8 cellular contexts compared by ENCODE assay signal in the genomic region with DNA sequence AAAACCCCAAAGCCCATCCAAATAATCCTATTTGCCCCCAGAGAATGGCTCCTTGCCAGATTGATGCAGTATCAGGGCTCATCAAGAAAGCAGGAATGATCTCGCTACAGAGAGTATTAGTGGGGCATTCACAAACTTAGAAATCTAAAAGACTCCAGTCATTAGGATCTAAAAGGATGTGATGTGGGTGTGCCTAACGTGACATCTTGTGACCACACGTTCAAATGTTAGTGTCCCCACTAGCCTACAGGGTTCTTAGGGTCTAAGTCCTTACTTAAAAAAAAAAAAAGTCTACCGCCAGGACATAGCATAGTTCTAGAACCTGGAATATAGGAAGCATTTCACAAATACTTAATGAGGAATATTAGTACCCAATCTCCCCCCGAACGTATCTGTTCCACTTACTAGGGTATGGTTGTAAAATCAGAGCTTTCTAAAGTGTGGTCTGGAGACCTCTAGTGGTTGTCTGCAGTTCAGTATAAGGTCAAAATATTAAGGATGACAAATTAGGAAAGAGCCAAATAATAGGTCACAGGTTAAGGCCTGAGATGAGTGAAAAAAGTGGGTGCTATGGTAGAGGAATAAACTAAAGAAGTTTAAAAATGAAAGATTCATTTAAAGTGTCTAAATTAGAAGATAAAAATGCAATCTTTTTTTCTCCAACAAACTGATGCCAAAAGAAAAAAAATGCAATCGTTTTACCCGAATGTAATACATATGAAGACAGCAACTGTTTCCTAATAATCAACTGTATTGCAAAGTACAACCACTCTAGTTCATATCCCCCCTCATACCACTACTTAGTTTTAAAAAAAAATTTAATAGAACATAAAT. TPM values are rescaled to one million over a fixed set of nuclear protein-coding genes. Genes with fewer than 3 reads are reported as not detected.
DNase-seq lines count a peak whose midpoint lies in the region; ATAC-seq, FAIRE-seq and TF ChIP-seq lines count a peak whose summit lies in the region.

No MANE protein-coding gene starts in this region.

- 58% methylated on average over 8 of the region's 8 CpGs for WGBS in small intestine, 3 donors

- no peaks in the 10 kb centered on the region for H3K79me2 ChIP-seq in OCI-LY3 (ENCODE audit: low read length)

- H3K4me3 ChIP-seq in BJ (ENCODE audit: low read depth, low read length) (no peak overlapping the region), OCI-LY3 (ENCODE audit: low read length) (no peak overlapping the region), small intestine (ENCODE audit: low read depth in 1 of 2, low read length in 2 of 2) (no peak overlapping the region)

- peak; percentile 10 for FAIRE-seq in small intestine (lab: Jason Lieb, UNC)

- H3K9ac ChIP-seq in OCI-LY3 (ENCODE audit: low read length), result no peak overlapping the region

- H3K27me3 ChIP-seq in BJ (ENCODE audit: control insufficient read depth, insufficient read depth, low read length), result no peaks in the 10 kb centered on the region
- no peaks in the 10 kb centered on the region for H3K27me3 ChIP-seq in OCI-LY3 (ENCODE audit: low read depth, low read length)
- no peaks in the 10 kb centered on the region for H3K27me3 ChIP-seq in small intestine (ENCODE audit: control insufficient read depth in 2 of 2, insufficient read depth in 2 of 2, low read length in 2 of 2)

- no peaks in the 10 kb centered on the region for H4K20me1 ChIP-seq in OCI-LY3 (ENCODE audit: insufficient read depth, low read length)

- peak overlapping the region; percentile 27; the same call in 1 of the 2 replicates for H3K4me2 ChIP-seq in OCI-LY3 (ENCODE audit: low read length)

- TF ChIP-seq CTCF in BJ (IDR thresholded peaks at IDR 0.05; ENCODE audit: insufficient read depth, low read depth, low read length), result peak; percentile 75
- peak; percentile 89 for TF ChIP-seq CTCF in OCI-LY3 (IDR thresholded peaks at IDR 0.05; ENCODE audit: low read depth, low read length)

- H3K27ac ChIP-seq in OCI-LY3 (ENCODE audit: low read length) (no peak overlapping the region), small intestine (ENCODE audit: low read depth in 1 of 2, low read length in 1 of 2) (no peak overlapping the region)

- no peak overlapping the region for H2AFZ ChIP-seq in OCI-LY3 (ENCODE audit: low read depth, low read length)

- DNase-seq in BJ (ENCODE audit: low read depth), result no peak
- DNase-seq in H4 (ENCODE audit: low spot score), result peak; percentile 21
- peak; percentile 15 for DNase-seq in small intestine
- no peak for DNase-seq in KG1 (lab: John Stamatoyannopoulos, UW)
- DNase-seq in activated CD4-positive, alpha-beta T cell treated with anti-CD3 and anti-CD28 coated beads, Interleukin-2, amount 50 U/mL, for 1 hour, result no peak
- DNase-seq in activated naive CD4-positive, alpha-beta T cell treated with anti-CD3 and anti-CD28 coated beads, Interleukin-2, amount 50 U/mL, for 16 hours, result no peak

- H3K9me3 ChIP-seq in OCI-LY3 (ENCODE audit: insufficient read depth, low read length) (no peaks in the 10 kb centered on the region), small intestine (ENCODE audit: control insufficient read depth, low read depth) (no peaks in the 10 kb centered on the region)

- H3K36me3 ChIP-seq in BJ (ENCODE audit: control insufficient read depth, insufficient read depth, low read length) (no peaks in the 10 kb centered on the region), OCI-LY3 (replicated peaks; ENCODE audit: low read depth, low read length) (no peaks in the 10 kb centered on the region), small intestine (ENCODE audit: control insufficient read depth in 2 of 2, insufficient read depth in 2 of 2, low read length in 2 of 2) (no peaks in the 10 kb centered on the region)

- H3K4me1 ChIP-seq in OCI-LY3 (ENCODE audit: low read length) (no peaks in the 10 kb centered on the region), small intestine (ENCODE audit: control insufficient read depth in 2 of 2, insufficient read depth in 1 of 2, low read depth in 1 of 2, low read length in 1 of 2) (no peaks in the 10 kb centered on the region)

- peak; percentile 51 for ATAC-seq in esophagus mucosa

- POLR2A ChIA-PET in BJ (lab: Charles Lee), result no interaction called here

- CTCF ChIA-PET in BJ (lab: Yijun Ruan, JAX), result interaction anchor here (0.5 to 1.0 kb wide), 14 partner anchors 9 to 674 kb away, joined by 3 to 6 read pairs (median 3); no protein-coding TSS in a partner anchor

RNA-seq across cellular contexts. Expression of a gene that starts 4.2 kb away (rescaled TPM):
- polyA plus RNA-seq in BJ (2011; rRNA removed) (0.04 and 0.09 TPM in 2 replicates), small intestine (not detected)
- polyA minus RNA-seq in BJ (2011; rRNA and poly(A)+ RNA removed), result not detected in 2 replicates
- not detected in 2 replicates for total RNA-seq in H4 (2014; rRNA removed; shearing (Covaris generic))
- not detected for total RNA-seq in esophagus mucosa

Comparison
In these comparisons a context has a peak if more than half of its experiments do, and no peak if none do; other contexts are left out.
1. DNase-seq: peak in H4 (single experiment) and small intestine (single experiment); none in BJ (single experiment), KG1 (single experiment), activated CD4-positive, alpha-beta T cell treated with anti-CD3 and anti-CD28 coated beads, Interleukin-2, amount 50 U/mL, for 1 hour (single experiment) and activated naive CD4-positive, alpha-beta T cell treated with anti-CD3 and anti-CD28 coated beads, Interleukin-2, amount 50 U/mL, for 16 hours (single experiment).